ENCODE assay signal across 21 cellular contexts in genomic region chr2:96900237-96900636, GRCh38. TPM values are rescaled to one million over a fixed set of nuclear protein-coding genes. Genes with fewer than 3 reads are reported as not detected.
DNase-seq lines count a peak whose midpoint lies in the region; ATAC-seq, FAIRE-seq and TF ChIP-seq lines count a peak whose summit lies in the region.
"Had no signal": no experiment of that assay in that cellular context is flagged by ENCODE, and none has a peak within 500 bp of the region (broad histone marks: within the 10 kb centered on the region; RNA-seq: fewer than 3 reads in every experiment).

No MANE protein-coding gene starts in this region.

- H4K20me1 ChIP-seq in neural progenitor cell (ENCODE audit: low read depth) = no peaks in the 10 kb centered on the region

- peak; percentile 18 for FAIRE-seq in bronchial epithelial cell (lab: Jason Lieb, UNC)
- FAIRE-seq: A549, G401.6, GM12891, GM19239, HepG2 had no signal

- H3K27me3 Mint-ChIP-seq in activated naive CD8-positive, alpha-beta T cell treated with anti-CD3 and anti-CD28 coated beads, Interleukin-2, amount 10 ng/mL, durations not matched to agents 7 days and 5 days = no peaks in the 10 kb centered on the region
- H3K27me3 Mint-ChIP-seq in activated naive CD8-positive, alpha-beta T cell treated with anti-CD3 and anti-CD28 coated beads for 36 hours = no peaks in the 10 kb centered on the region
- H3K27me3 Mint-ChIP-seq in neural progenitor cell (ENCODE audit: insufficient read depth, low read depth) = peaks cover 5% of the 10 kb centered on the region
- H3K27me3 Mint-ChIP-seq: CD8-positive, alpha-beta memory T cell; IgD-negative memory B cell had no signal

- H3K9me3 Mint-ChIP-seq in activated naive CD8-positive, alpha-beta T cell treated with anti-CD3 and anti-CD28 coated beads, Interleukin-2, amount 10 ng/mL, durations not matched to agents 7 days and 5 days = no peaks in the 10 kb centered on the region
- H3K9me3 Mint-ChIP-seq in activated naive CD8-positive, alpha-beta T cell treated with anti-CD3 and anti-CD28 coated beads for 36 hours = no peaks in the 10 kb centered on the region
- no peaks in the 10 kb centered on the region for H3K9me3 Mint-ChIP-seq in neural progenitor cell
- H3K9me3 Mint-ChIP-seq: CD8-positive, alpha-beta memory T cell; IgD-negative memory B cell had no signal

- no peak overlapping the region for H3K4me3 ChIP-seq in bronchial epithelial cell (ENCODE audit: low read depth, low read length)
- no peak overlapping the region for H3K4me3 ChIP-seq in neural progenitor cell
- H3K4me3 ChIP-seq: A549, HAP-1 had no signal

- H3K27me3 ChIP-seq in bronchial epithelial cell (ENCODE audit: control insufficient read depth, insufficient read depth, low read length) = no peaks in the 10 kb centered on the region
- H3K27me3 ChIP-seq in neural progenitor cell = no peaks in the 10 kb centered on the region

- H3K27ac ChIP-seq in neural progenitor cell = no peak overlapping the region
- H3K27ac ChIP-seq: 22Rv1, A549 had no signal

- H3K9me3 ChIP-seq in neural progenitor cell (ENCODE audit: low read depth) = no peaks in the 10 kb centered on the region
- H3K9me3 ChIP-seq: A549, HAP-1 had no signal

- no peak overlapping the region for H3K4me2 ChIP-seq in neural progenitor cell
- H3K4me2 ChIP-seq: A549 had no signal

- H3K79me2 ChIP-seq in neural progenitor cell (ENCODE audit: low read depth) = no peaks in the 10 kb centered on the region

- no peak for DNase-seq in activated naive CD8-positive, alpha-beta T cell treated with anti-CD3 and anti-CD28 coated beads, Interleukin-2, amount 10 ng/mL, durations not matched to agents 7 days and 5 days
- no peak for DNase-seq in activated naive CD8-positive, alpha-beta T cell treated with anti-CD3 and anti-CD28 coated beads for 36 hours
- DNase-seq in bronchial epithelial cell (ENCODE audit: low read depth) (no peak), neural progenitor cell (ENCODE audit: low spot score) (no peak), HUDEP-2 (lab: John Stamatoyannopoulos, UW; ENCODE audit: unreplicated experiment in 76 of 76) (no peak)
- DNase-seq: AML-193; CD8-positive, alpha-beta memory T cell; COR-L47; DMS 273 treated with DMSO at 0.1 percent for 48 hours; GOT3; KBM-7 had no signal

- peaks cover 11% of the 10 kb centered on the region for H3K4me1 ChIP-seq in neural progenitor cell
- H3K4me1 ChIP-seq: A549, HAP-1 had no signal

- H3K4me3 Mint-ChIP-seq in activated naive CD8-positive, alpha-beta T cell treated with anti-CD3 and anti-CD28 coated beads, Interleukin-2, amount 10 ng/mL, durations not matched to agents 7 days and 5 days = no peak overlapping the region
- no peak overlapping the region for H3K4me3 Mint-ChIP-seq in activated naive CD8-positive, alpha-beta T cell treated with anti-CD3 and anti-CD28 coated beads for 36 hours
- no peak overlapping the region for H3K4me3 Mint-ChIP-seq in neural progenitor cell
- H3K4me3 Mint-ChIP-seq: CD8-positive, alpha-beta memory T cell had no signal

- H3F3A ChIP-seq in neural progenitor cell (ENCODE audit: low read depth) = peaks cover 14% of the 10 kb centered on the region

- H3K36me3 ChIP-seq in bronchial epithelial cell (ENCODE audit: control insufficient read depth, insufficient read depth, low read length) = no peaks in the 10 kb centered on the region
- no peaks in the 10 kb centered on the region for H3K36me3 ChIP-seq in neural progenitor cell
- H3K36me3 ChIP-seq: HAP-1 had no signal

- no peak for ATAC-seq in activated naive CD8-positive, alpha-beta T cell treated with anti-CD3 and anti-CD28 coated beads, Interleukin-2, amount 10 ng/mL, durations not matched to agents 7 days and 5 days (ENCODE audit: low read depth)
- ATAC-seq in GM21529 (IDR thresholded peaks at IDR 0.05; ENCODE audit: unreplicated experiment) (no peak), GM21576 (IDR thresholded peaks at IDR 0.05; ENCODE audit: unreplicated experiment) (no peak)
- ATAC-seq: A549, HepG2 had no signal

- no peak overlapping the region for H3K9ac ChIP-seq in neural progenitor cell

- POLR2A ChIA-PET in activated naive CD8-positive, alpha-beta T cell treated with anti-CD3 and anti-CD28 coated beads, Interleukin-2, amount 10 ng/mL, durations not matched to agents 7 days and 5 days (lab: Charles Lee) = interaction anchor here (0.7 kb wide), 1 partner anchor 12 kb away, joined by 8 read pairs; no protein-coding TSS in a partner anchor

- H3K27ac Mint-ChIP-seq in activated naive CD8-positive, alpha-beta T cell treated with anti-CD3 and anti-CD28 coated beads, Interleukin-2, amount 10 ng/mL, durations not matched to agents 7 days and 5 days = peak overlapping the region; percentile 42
- no peak overlapping the region for H3K27ac Mint-ChIP-seq in activated naive CD8-positive, alpha-beta T cell treated with anti-CD3 and anti-CD28 coated beads for 36 hours
- H3K27ac Mint-ChIP-seq in neural progenitor cell = peak overlapping the region; percentile 95
- H3K27ac Mint-ChIP-seq: IgD-negative memory B cell had no signal

- TF ChIP-seq CTCF in bronchial epithelial cell (IDR thresholded peaks at IDR 0.05; ENCODE audit: insufficient read depth, low read length, severe bottlenecking) (no peak), neural progenitor cell (IDR thresholded peaks at IDR 0.05) (no peak)

- no peak overlapping the region for H2AFZ ChIP-seq in neural progenitor cell (replicated peaks)

- no peaks in the 10 kb centered on the region for H3K36me3 Mint-ChIP-seq in activated naive CD8-positive, alpha-beta T cell treated with anti-CD3 and anti-CD28 coated beads, Interleukin-2, amount 10 ng/mL, durations not matched to agents 7 days and 5 days
- H3K36me3 Mint-ChIP-seq in activated naive CD8-positive, alpha-beta T cell treated with anti-CD3 and anti-CD28 coated beads for 36 hours = no peaks in the 10 kb centered on the region
- no peaks in the 10 kb centered on the region for H3K36me3 Mint-ChIP-seq in neural progenitor cell
- H3K36me3 Mint-ChIP-seq: CD8-positive, alpha-beta memory T cell; IgD-negative memory B cell had no signal

- H3K4me1 Mint-ChIP-seq in activated naive CD8-positive, alpha-beta T cell treated with anti-CD3 and anti-CD28 coated beads, Interleukin-2, amount 10 ng/mL, durations not matched to agents 7 days and 5 days = peaks cover 16% of the 10 kb centered on the region
- peaks cover 15% of the 10 kb centered on the region for H3K4me1 Mint-ChIP-seq in activated naive CD8-positive, alpha-beta T cell treated with anti-CD3 and anti-CD28 coated beads for 36 hours
- H3K4me1 Mint-ChIP-seq in neural progenitor cell = peaks cover 29% of the 10 kb centered on the region

RNA-seq across cellular contexts. Expression of gene SEMA4C, which starts 30.4 kb away (rescaled TPM):
- 10 to 100 TPM; 28.8 to 30.6 TPM for total RNA-seq in activated naive CD8-positive, alpha-beta T cell treated with anti-CD3 and anti-CD28 coated beads, Interleukin-2, amount 10 ng/mL, durations not matched to agents 7 days and 5 days
- total RNA-seq in activated naive CD8-positive, alpha-beta T cell treated with anti-CD3 and anti-CD28 coated beads for 36 hours = 1 to 10 TPM; 5.9 to 8.3 TPM
- 7.8 and 8.2 TPM in 2 replicates for total RNA-seq in bronchial epithelial cell
- 39.1 and 103 TPM in 2 replicates for total RNA-seq in neural progenitor cell (ENCODE audit: low replicate concordance)

RNA-seq across cellular contexts. Expression of gene ANKRD39, which starts 42.4 kb away (rescaled TPM):
- 10 to 100 TPM; 31.2 to 33.9 TPM for total RNA-seq in activated naive CD8-positive, alpha-beta T cell treated with anti-CD3 and anti-CD28 coated beads, Interleukin-2, amount 10 ng/mL, durations not matched to agents 7 days and 5 days
- total RNA-seq in activated naive CD8-positive, alpha-beta T cell treated with anti-CD3 and anti-CD28 coated beads for 36 hours = 10 to 100 TPM; 22.7 to 25.2 TPM
- total RNA-seq in bronchial epithelial cell = 5.8 and 8.2 TPM in 2 replicates
- total RNA-seq in neural progenitor cell (ENCODE audit: low replicate concordance) = 4.0 and 17.3 TPM in 2 replicates

RNA-seq across cellular contexts. Expression of gene ANKRD23, which starts 56.4 kb away (rescaled TPM):
- 10 to 100 TPM; 16.5 to 17.8 TPM for total RNA-seq in activated naive CD8-positive, alpha-beta T cell treated with anti-CD3 and anti-CD28 coated beads, Interleukin-2, amount 10 ng/mL, durations not matched to agents 7 days and 5 days
- total RNA-seq in activated naive CD8-positive, alpha-beta T cell treated with anti-CD3 and anti-CD28 coated beads for 36 hours = 1 to 10 TPM; 2.7 to 3.2 TPM
- total RNA-seq in bronchial epithelial cell (0.79 and 1.2 TPM in 2 replicates), neural progenitor cell (ENCODE audit: low replicate concordance) (10.8 and 11.4 TPM in 2 replicates)
